ENCODE assay signal across 23 cellular contexts in the genomic region with DNA sequence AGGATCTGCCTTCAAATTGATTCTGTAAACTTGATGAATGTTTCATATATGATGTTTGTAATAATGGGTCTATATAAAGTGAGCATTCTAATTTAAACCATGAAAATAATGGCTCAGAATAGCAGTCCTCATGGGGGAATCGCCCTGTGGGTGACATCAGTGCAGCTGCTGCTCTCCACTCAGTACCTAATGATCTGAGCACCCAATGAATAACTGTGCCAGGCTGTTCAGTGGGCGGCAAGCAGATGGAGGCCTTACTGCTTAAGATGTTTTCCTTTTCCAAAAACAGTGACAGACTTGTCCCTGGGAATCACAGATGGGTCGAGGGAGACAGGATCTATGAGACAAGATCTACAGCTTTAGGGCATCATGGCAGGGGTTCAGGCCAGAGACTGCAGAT.
"Had no signal": no experiment of that assay in that cellular context is flagged by ENCODE, and none has a peak within 500 bp of the region (broad histone marks: within the 10 kb centered on the region; RNA-seq: fewer than 3 reads in every experiment).

No MANE protein-coding gene starts in this region.

- H3K27ac Mint-ChIP-seq: activated B cell treated with CpG ODN at 0.5 μM for 24 hours; activated CD4-positive, alpha-beta T cell treated with anti-CD3 and anti-CD28 coated beads for 36 hours; activated naive CD4-positive, alpha-beta T cell treated with anti-CD3 and anti-CD28 coated beads, Interleukin-2, amount 50 U/mL, for 72 hours; activated T-cell treated with anti-CD3 and anti-CD28 coated beads, Interleukin-2, amount 50 U/mL, for 24 hours; activated T-helper 17 cell treated with anti-CD3 and anti-CD28 coated beads, Interleukin-2, amount 50 U/mL, for 72 hours; effector memory CD8-positive, alpha-beta T cell; nephron; stimulated activated naive B cell treated with anti-CD40 and anti-IgM and Interleukin-4, amounts not matched to agents 10 μg/mL and 1 μg/mL and 100 μg/mL, for 72 hours; T-helper 17 cell had no signal

- H3K4me1 ChIP-seq: gastroesophageal sphincter, right lobe of liver, testis had no signal

- H3K4me3 Mint-ChIP-seq: activated B cell treated with CpG ODN at 0.5 μM for 24 hours; activated CD4-positive, alpha-beta T cell treated with anti-CD3 and anti-CD28 coated beads for 36 hours; activated T-cell treated with anti-CD3 and anti-CD28 coated beads, Interleukin-2, amount 50 U/mL, for 24 hours; activated T-helper 17 cell treated with anti-CD3 and anti-CD28 coated beads, Interleukin-2, amount 50 U/mL, for 72 hours; brain; effector memory CD8-positive, alpha-beta T cell; nephron; stimulated activated naive B cell treated with anti-CD40 and anti-IgM and Interleukin-4, amounts not matched to agents 10 μg/mL and 1 μg/mL and 100 μg/mL, for 72 hours; T-helper 17 cell had no signal

- H3K27me3 ChIP-seq: gastroesophageal sphincter, right lobe of liver, testis, upper lobe of left lung had no signal

- H3K36me3 ChIP-seq: esophagus squamous epithelium, gastroesophageal sphincter, right lobe of liver, upper lobe of left lung had no signal

- H3K27ac ChIP-seq: esophagus squamous epithelium, gastroesophageal sphincter, right lobe of liver, testis, upper lobe of left lung had no signal

- H3K4me3 ChIP-seq: esophagus squamous epithelium, gastroesophageal sphincter, right lobe of liver, testis, upper lobe of left lung had no signal

- ATAC-seq: activated CD4-positive, alpha-beta T cell treated with anti-CD3 and anti-CD28 coated beads for 36 hours; activated naive CD4-positive, alpha-beta T cell treated with anti-CD3 and anti-CD28 coated beads, Interleukin-2, amount 50 U/mL, for 72 hours; activated T-helper 17 cell treated with anti-CD3 and anti-CD28 coated beads, Interleukin-2, amount 50 U/mL, for 72 hours; effector memory CD8-positive, alpha-beta T cell; gastroesophageal sphincter; left cardiac atrium; right lobe of liver; stimulated activated naive B cell treated with anti-CD40 and anti-IgM and Interleukin-4, amounts not matched to agents 10 μg/mL and 1 μg/mL and 100 μg/mL, for 72 hours; T-helper 17 cell had no signal

- H3K36me3 Mint-ChIP-seq: activated naive CD4-positive, alpha-beta T cell treated with anti-CD3 and anti-CD28 coated beads, Interleukin-2, amount 50 U/mL, for 72 hours; stimulated activated naive B cell treated with anti-CD40 and anti-IgM and Interleukin-4, amounts not matched to agents 10 μg/mL and 1 μg/mL and 100 μg/mL, for 72 hours had no signal

- H3K4me1 Mint-ChIP-seq: activated B cell treated with CpG ODN at 0.5 μM for 24 hours; activated CD4-positive, alpha-beta T cell treated with anti-CD3 and anti-CD28 coated beads for 36 hours; activated T-helper 17 cell treated with anti-CD3 and anti-CD28 coated beads, Interleukin-2, amount 50 U/mL, for 72 hours; stimulated activated naive B cell treated with anti-CD40 and anti-IgM and Interleukin-4, amounts not matched to agents 10 μg/mL and 1 μg/mL and 100 μg/mL, for 72 hours; T-helper 17 cell had no signal

- H3K9me3 Mint-ChIP-seq: activated B cell treated with CpG ODN at 0.5 μM for 24 hours; activated naive CD4-positive, alpha-beta T cell treated with anti-CD3 and anti-CD28 coated beads, Interleukin-2, amount 50 U/mL, for 72 hours; activated T-cell treated with anti-CD3 and anti-CD28 coated beads, Interleukin-2, amount 50 U/mL, for 24 hours; activated T-helper 17 cell treated with anti-CD3 and anti-CD28 coated beads, Interleukin-2, amount 50 U/mL, for 72 hours; brain; effector memory CD8-positive, alpha-beta T cell; nephron; stimulated activated naive B cell treated with anti-CD40 and anti-IgM and Interleukin-4, amounts not matched to agents 10 μg/mL and 1 μg/mL and 100 μg/mL, for 72 hours had no signal

- H3K9me3 ChIP-seq: esophagus squamous epithelium, gastroesophageal sphincter, right lobe of liver, testis, upper lobe of left lung had no signal

- DNase-seq: activated B cell treated with CpG ODN at 0.5 μM for 24 hours; activated CD4-positive, alpha-beta T cell treated with anti-CD3 and anti-CD28 coated beads for 36 hours; activated CD4-positive, alpha-beta T cell treated with anti-CD3 and anti-CD28 coated beads, Interleukin-2, amount 50 U/mL, for 4 hours; activated CD8-positive, alpha-beta memory T cell treated with anti-CD3 and anti-CD28 coated beads for 24 hours; activated CD8-positive, alpha-beta memory T cell treated with anti-CD3 and anti-CD28 coated beads, Interleukin-2, amount 50 U/mL, for 4 hours; activated T-cell treated with anti-CD3 and anti-CD28 coated beads, Interleukin-2, amount 50 U/mL, for 24 hours; aorta; central memory CD4-positive, alpha-beta T cell; effector memory CD8-positive, alpha-beta T cell; esophagus squamous epithelium; left cardiac atrium; midbrain; right lobe of liver; small intestine; stimulated activated naive B cell treated with anti-CD40 and anti-IgM and Interleukin-4, amounts not matched to agents 10 μg/mL and 1 μg/mL and 100 μg/mL, for 72 hours; T-helper 17 cell; testis; upper lobe of left lung had no signal
